ENCODE assay signal across 12 cellular contexts in the genomic region with DNA sequence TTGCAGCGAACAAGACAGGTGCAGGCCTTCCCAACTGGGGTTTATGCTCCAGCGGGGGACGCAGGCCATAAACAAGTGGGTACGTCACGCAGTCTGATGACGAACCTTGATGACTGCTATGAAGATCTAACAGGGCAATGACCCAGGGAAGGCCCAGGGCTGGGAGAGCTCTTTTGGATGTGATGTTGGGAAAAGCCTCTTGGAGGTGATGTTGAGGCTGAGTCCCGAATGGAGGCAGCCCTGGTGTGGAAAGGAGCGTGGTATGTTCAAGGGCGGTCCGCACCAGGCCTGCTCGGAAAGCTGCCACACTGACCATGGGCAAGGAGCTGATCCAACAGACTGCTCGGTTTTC. TPM values are rescaled to one million over a fixed set of nuclear protein-coding genes. Genes with fewer than 3 reads are reported as not detected.
DNase-seq lines count a peak whose midpoint lies in the region; FAIRE-seq and TF ChIP-seq lines count a peak whose summit lies in the region.
"Had no signal": no experiment of that assay in that cellular context is flagged by ENCODE, and none has a peak within 500 bp of the region (broad histone marks: within the 10 kb centered on the region; RNA-seq: fewer than 3 reads in every experiment).

No MANE protein-coding gene starts in this region.

- H3K4me3 ChIP-seq in stomach: no peak overlapping the region

- peak overlapping the region; percentile 98 for H3K27ac Mint-ChIP-seq in T-helper 1 cell treated with Interleukin-12 subunit alpha and Interleukin-12 subunit beta and Interleukin-4 antibody, amounts not matched to agents 30 μg/mL and 1 μg/mL, for 36 hours
- peak overlapping the region; percentile 96 for H3K27ac Mint-ChIP-seq in activated T-helper 1 cell treated with anti-CD3 and anti-CD28 coated beads, Interleukin-12 subunit alpha, Interleukin-12 subunit beta, Interleukin-2, Interleukin-4 antibody, amounts not matched to agents 30 ng/mL and 10 ng/mL and 1 ng/mL, durations not matched to agents 14 hours and 24 hours and 36 hours

- no peak for TF ChIP-seq CTCF in stomach (IDR thresholded peaks at IDR 0.05)

- no peaks in the 10 kb centered on the region for H3K9me3 ChIP-seq in stomach

- peaks cover 21% of the 10 kb centered on the region for H3K36me3 Mint-ChIP-seq in T-helper 1 cell treated with Interleukin-12 subunit alpha and Interleukin-12 subunit beta and Interleukin-4 antibody, amounts not matched to agents 30 μg/mL and 1 μg/mL, for 36 hours (ENCODE audit: low read depth)
- H3K36me3 Mint-ChIP-seq in activated T-helper 1 cell treated with anti-CD3 and anti-CD28 coated beads, Interleukin-12 subunit alpha, Interleukin-12 subunit beta, Interleukin-2, Interleukin-4 antibody, amounts not matched to agents 30 ng/mL and 10 ng/mL and 1 ng/mL, durations not matched to agents 14 hours and 24 hours and 36 hours (ENCODE audit: low read depth): peaks cover 22% of the 10 kb centered on the region

- no peak for TF ChIP-seq EP300 in stomach (IDR thresholded peaks at IDR 0.05)

- intact Hi-C loops in activated T-helper 1 cell treated with anti-CD3 and anti-CD28 coated beads, Interleukin-12 subunit alpha, Interleukin-12 subunit beta, Interleukin-2, Interleukin-4 antibody, amounts not matched to agents 30 ng/mL and 10 ng/mL and 1 ng/mL, durations not matched to agents 14 hours and 24 hours and 36 hours (cut with micrococcal nuclease): loop anchor here (1.0 kb wide), 2 partner anchors 18 to 42 kb away; a partner anchor contains a TSS
- intact Hi-C loops in stomach (cut with DNase I; ENCODE audit: low total_unique reads): no loop called here

- peak overlapping the region; percentile 84 for H3K4me3 Mint-ChIP-seq in T-helper 1 cell treated with Interleukin-12 subunit alpha and Interleukin-12 subunit beta and Interleukin-4 antibody, amounts not matched to agents 30 μg/mL and 1 μg/mL, for 36 hours
- H3K4me3 Mint-ChIP-seq in activated T-helper 1 cell treated with anti-CD3 and anti-CD28 coated beads, Interleukin-12 subunit alpha, Interleukin-12 subunit beta, Interleukin-2, Interleukin-4 antibody, amounts not matched to agents 30 ng/mL and 10 ng/mL and 1 ng/mL, durations not matched to agents 14 hours and 24 hours and 36 hours: peak overlapping the region; percentile 73

- no peaks in the 10 kb centered on the region for H3K27me3 Mint-ChIP-seq in T-helper 1 cell treated with Interleukin-12 subunit alpha and Interleukin-12 subunit beta and Interleukin-4 antibody, amounts not matched to agents 30 μg/mL and 1 μg/mL, for 36 hours (ENCODE audit: low read depth)
- no peaks in the 10 kb centered on the region for H3K27me3 Mint-ChIP-seq in activated T-helper 1 cell treated with anti-CD3 and anti-CD28 coated beads, Interleukin-12 subunit alpha, Interleukin-12 subunit beta, Interleukin-2, Interleukin-4 antibody, amounts not matched to agents 30 ng/mL and 10 ng/mL and 1 ng/mL, durations not matched to agents 14 hours and 24 hours and 36 hours (ENCODE audit: insufficient read depth)

- peak overlapping the region; percentile 75 for H3K27ac ChIP-seq in layer of hippocampus (ENCODE audit: low read depth, low read length)
- H3K27ac ChIP-seq in stomach: peak overlapping the region in 3 of 5 donors; percentile 59 to 76 (median 67)
- H3K27ac ChIP-seq: 22Rv1 had no signal

- H3K36me3 ChIP-seq in stomach: peaks cover 0 to 14% (median 0%) of the 10 kb centered on the region in 4 donors

- peaks cover 58% of the 10 kb centered on the region for H3K4me1 Mint-ChIP-seq in T-helper 1 cell treated with Interleukin-12 subunit alpha and Interleukin-12 subunit beta and Interleukin-4 antibody, amounts not matched to agents 30 μg/mL and 1 μg/mL, for 36 hours (ENCODE audit: low read depth)
- H3K4me1 Mint-ChIP-seq in activated T-helper 1 cell treated with anti-CD3 and anti-CD28 coated beads, Interleukin-12 subunit alpha, Interleukin-12 subunit beta, Interleukin-2, Interleukin-4 antibody, amounts not matched to agents 30 ng/mL and 10 ng/mL and 1 ng/mL, durations not matched to agents 14 hours and 24 hours and 36 hours (ENCODE audit: low read depth): peaks cover 78% of the 10 kb centered on the region

- WGBS in stomach, 5 donors: 92 to 97% (median 94%) methylated on average over 12 of the region's 12 CpGs

- no peak for FAIRE-seq in urothelium cell line (lab: Jason Lieb, UNC)
- FAIRE-seq: HTR-8/SVneo, RCC 7860 had no signal

- no peak for TF ChIP-seq POLR2A in stomach (IDR thresholded peaks at IDR 0.05)

- peaks cover 7 to 71% (median 15%) of the 10 kb centered on the region in 4 donors for H3K4me1 ChIP-seq in stomach

- no peaks in the 10 kb centered on the region for H3K9me3 Mint-ChIP-seq in T-helper 1 cell treated with Interleukin-12 subunit alpha and Interleukin-12 subunit beta and Interleukin-4 antibody, amounts not matched to agents 30 μg/mL and 1 μg/mL, for 36 hours
- H3K9me3 Mint-ChIP-seq in activated T-helper 1 cell treated with anti-CD3 and anti-CD28 coated beads, Interleukin-12 subunit alpha, Interleukin-12 subunit beta, Interleukin-2, Interleukin-4 antibody, amounts not matched to agents 30 ng/mL and 10 ng/mL and 1 ng/mL, durations not matched to agents 14 hours and 24 hours and 36 hours: no peaks in the 10 kb centered on the region

- DNase-seq in T-helper 1 cell: no peak
- DNase-seq in activated T-helper 1 cell treated with anti-CD3 and anti-CD28 coated beads, Interleukin-12 subunit alpha, Interleukin-12 subunit beta, Interleukin-2, Interleukin-4 antibody, amounts not matched to agents 30 ng/mL and 10 ng/mL and 1 ng/mL, durations not matched to agents 14 hours and 24 hours and 36 hours (ENCODE audit: low spot score): no peak
- no peak for DNase-seq in stomach
- no peak for DNase-seq in urothelium cell line (ENCODE audit: low spot score)
- no peak for DNase-seq in NCI-H1417 treated with DMSO at 0.1 percent for 48 hours (lab: John Stamatoyannopoulos, UW)
- DNase-seq in NCI-H1694 (lab: John Stamatoyannopoulos, UW): no peak
- DNase-seq: occipital lobe had no signal

- H3K27me3 ChIP-seq in layer of hippocampus (ENCODE audit: control insufficient read depth, insufficient read depth, low read length): no peaks in the 10 kb centered on the region
- peaks cover 0 to 5% (median 0%) of the 10 kb centered on the region in 3 donors for H3K27me3 ChIP-seq in stomach

RNA-seq across cellular contexts. Expression of a gene that starts 5.8 kb away (rescaled TPM):
- 250 and 256 TPM in 2 replicates for total RNA-seq in activated T-helper 1 cell treated with anti-CD3 and anti-CD28 coated beads, Interleukin-12 subunit alpha, Interleukin-12 subunit beta, Interleukin-2, Interleukin-4 antibody, amounts not matched to agents 30 ng/mL and 10 ng/mL and 1 ng/mL, durations not matched to agents 14 hours and 24 hours and 36 hours
- 10 to 100 TPM in 3 of 5 donors, 1 to 10 TPM in 1, not detected in 1; 9.6 to 15.2 (median 14.0) TPM for total RNA-seq in stomach
- polyA plus RNA-seq in stomach: 10 to 100 TPM in 1 of 3 donors, 1 to 10 TPM in 2; 3.5 to 17.1 (median 6.4) TPM

RNA-seq across cellular contexts. Expression of a gene that starts 17.1 kb away (rescaled TPM):
- total RNA-seq in activated T-helper 1 cell treated with anti-CD3 and anti-CD28 coated beads, Interleukin-12 subunit alpha, Interleukin-12 subunit beta, Interleukin-2, Interleukin-4 antibody, amounts not matched to agents 30 ng/mL and 10 ng/mL and 1 ng/mL, durations not matched to agents 14 hours and 24 hours and 36 hours: 92.3 and 97.7 TPM in 2 replicates
- total RNA-seq in stomach: 10 to 100 TPM in 4 of 5 donors, not detected in 1; 11.7 to 56.5 (median 17.3) TPM
- polyA plus RNA-seq in stomach: 1 to 10 TPM; 1.8 to 6.4 (median 4.1) TPM

RNA-seq across cellular contexts. Expression of a gene that starts 41.2 kb away (rescaled TPM):
- 147 and 149 TPM in 2 replicates for total RNA-seq in activated T-helper 1 cell treated with anti-CD3 and anti-CD28 coated beads, Interleukin-12 subunit alpha, Interleukin-12 subunit beta, Interleukin-2, Interleukin-4 antibody, amounts not matched to agents 30 ng/mL and 10 ng/mL and 1 ng/mL, durations not matched to agents 14 hours and 24 hours and 36 hours
- total RNA-seq in stomach: 10 to 100 TPM in 2 of 5 donors, 1 to 10 TPM in 2, not detected in 1; 4.2 to 24.6 (median 10.4) TPM
- 10 to 100 TPM in 1 of 3 donors, 1 to 10 TPM in 2; 5.0 to 14.3 (median 10.0) TPM for polyA plus RNA-seq in stomach

RNA-seq across cellular contexts. Expression of a gene that starts 41.5 kb away (rescaled TPM):
- 164 and 166 TPM in 2 replicates for total RNA-seq in activated T-helper 1 cell treated with anti-CD3 and anti-CD28 coated beads, Interleukin-12 subunit alpha, Interleukin-12 subunit beta, Interleukin-2, Interleukin-4 antibody, amounts not matched to agents 30 ng/mL and 10 ng/mL and 1 ng/mL, durations not matched to agents 14 hours and 24 hours and 36 hours
- 10 to 100 TPM in 4 of 5 donors, not detected in 1; 24.1 to 50.3 (median 42.8) TPM for total RNA-seq in stomach
- polyA plus RNA-seq in stomach: 100 to 1,000 TPM; 184 to 274 (median 210) TPM

RNA-seq across cellular contexts. Expression of a gene that starts 57.4 kb away (rescaled TPM):
- total RNA-seq in activated T-helper 1 cell treated with anti-CD3 and anti-CD28 coated beads, Interleukin-12 subunit alpha, Interleukin-12 subunit beta, Interleukin-2, Interleukin-4 antibody, amounts not matched to agents 30 ng/mL and 10 ng/mL and 1 ng/mL, durations not matched to agents 14 hours and 24 hours and 36 hours: 9.0 and 14.2 TPM in 2 replicates
- 100 to 1,000 TPM in 1 of 5 donors, 10 to 100 TPM in 3, 1 to 10 TPM in 1; 2.6 to 140 (median 22.8) TPM for total RNA-seq in stomach
- polyA plus RNA-seq in stomach: 10 to 100 TPM in 1 of 3 donors, 1 to 10 TPM in 2; 7.5 to 23.3 (median 7.9) TPM

Comparison
In these comparisons a context has a peak if more than half of its experiments do, and no peak if none do; other contexts are left out.
1. RNA of a gene that starts 5.8 kb away (total RNA-seq): 250 to 256 TPM in activated T-helper 1 cell treated with anti-CD3 and anti-CD28 coated beads, Interleukin-12 subunit alpha, Interleukin-12 subunit beta, Interleukin-2, Interleukin-4 antibody, amounts not matched to agents 30 ng/mL and 10 ng/mL and 1 ng/mL, durations not matched to agents 14 hours and 24 hours and 36 hours; 9.6 to 15.2 TPM in stomach; every median in the first group is over 10 times any median in the second.